Comparison of ENCODE assay signal across 17 cellular contexts in genomic region chr11:74932169-74932568, GRCh38. TPM values are rescaled to one million over a fixed set of nuclear protein-coding genes. Genes with fewer than 3 reads are reported as not detected.
DNase-seq lines count a peak whose midpoint lies in the region; TF ChIP-seq lines count a peak whose summit lies in the region.
"Had no signal": no experiment of that assay in that cellular context is flagged by ENCODE, and none has a peak within 500 bp of the region (broad histone marks: within the 10 kb centered on the region; RNA-seq: fewer than 3 reads in every experiment).

No MANE protein-coding gene starts in this region.

- H3K36me3 ChIP-seq in prostate gland: no peaks in the 10 kb centered on the region
- peaks cover 8% of the 10 kb centered on the region for H3K36me3 ChIP-seq in BE2C

- H3K4me1 ChIP-seq in prostate gland (replicated peaks): no peaks in the 10 kb centered on the region
- H3K4me1 ChIP-seq in BE2C: peaks cover 28% of the 10 kb centered on the region
- H3K4me1 ChIP-seq: parathyroid adenoma had no signal

- no peak for TF ChIP-seq CTCF in prostate gland (IDR thresholded peaks at IDR 0.05)
- no peak for TF ChIP-seq CTCF in BE2C (IDR thresholded peaks at IDR 0.05; ENCODE audit: low read depth, low read length)

- no peak overlapping the region for H3K27ac ChIP-seq in prostate gland
- H3K27ac ChIP-seq: 22Rv1, cardiac muscle cell, parathyroid adenoma had no signal

- WGBS in prostate gland: 83% methylated on average over 5 of the region's 5 CpGs

- H3K27me3 ChIP-seq in prostate gland (replicated peaks; ENCODE audit: insufficient read depth) (no peaks in the 10 kb centered on the region), BE2C (no peaks in the 10 kb centered on the region)
- H3K27me3 ChIP-seq: cardiac muscle cell had no signal

- peak; percentile 74 for DNase-seq in NK-92 treated with Interleukin-12 subunit alpha and Interleukin-12 subunit beta, amount 100 ng/mL, for 24 hours (lab: John Stamatoyannopoulos, UW)
- no peak for DNase-seq in NK-92 (lab: John Stamatoyannopoulos, UW; ENCODE audit: unreplicated experiment)
- DNase-seq in M059J (ENCODE audit: low read depth): peak; percentile 54
- peak; percentile 59 for DNase-seq in amniotic epithelial cell (ENCODE audit: low read depth)
- DNase-seq in kidney tubule cell (ENCODE audit: low spot score): peak; percentile 23
- no peak for DNase-seq in prostate gland (ENCODE audit: low spot score)
- no peak for DNase-seq in BE2C
- no peak for DNase-seq in hippocampal formation (lab: John Stamatoyannopoulos, UW)
- DNase-seq: activated T-cell treated with anti-CD3 and anti-CD28 coated beads, Interleukin-2, amount 50 U/mL, for 4 hours; COR-L47; midbrain; NCI-H1105 treated with DMSO at 0.1 percent for 48 hours; NCI-H524; trophoblast cell had no signal

- intact Hi-C loops in prostate gland (cut with DNase I): loop anchor here (5.0 kb wide), 1 partner anchor 315 kb away; no protein-coding TSS in a partner anchor

- TF ChIP-seq POLR2A in prostate gland (IDR thresholded peaks at IDR 0.05): no peak

- H3K9me3 ChIP-seq in prostate gland (no peaks in the 10 kb centered on the region), BE2C (no peaks in the 10 kb centered on the region)

- H3K4me3 ChIP-seq in prostate gland: no peak overlapping the region
- H3K4me3 ChIP-seq in BE2C (ENCODE audit: low read depth, low read length): no peak overlapping the region
- H3K4me3 ChIP-seq: cardiac muscle cell had no signal

RNA-seq across cellular contexts. Expression of gene XRRA1, which starts 16.7 kb away (rescaled TPM):
- 9.1 and 10.0 TPM in 2 replicates for total RNA-seq in M059J (2014; rRNA removed; shearing (Covaris generic))
- total RNA-seq in prostate gland: 10 to 100 TPM; 16.2 to 52.1 TPM
- polyA plus RNA-seq in BE2C (2012; ENCODE audit: insufficient read depth, insufficient read length, low read depth): 16.1 TPM

RNA-seq across cellular contexts. Expression of gene SPCS2, which starts 16.9 kb away (rescaled TPM):
- 43.7 and 60.6 TPM in 2 replicates for total RNA-seq in M059J (2014; rRNA removed; shearing (Covaris generic))
- total RNA-seq in prostate gland: 10 to 100 TPM; 76.9 to 82.4 TPM
- 727 TPM for polyA plus RNA-seq in BE2C (2012; ENCODE audit: insufficient read depth, insufficient read length, low read depth)

RNA-seq across cellular contexts. Expression of gene NEU3, which starts 56.6 kb away (rescaled TPM):
- 7.2 and 8.2 TPM in 2 replicates for total RNA-seq in M059J (2014; rRNA removed; shearing (Covaris generic))
- 10 to 100 TPM; 19.4 to 26.2 TPM for total RNA-seq in prostate gland
- polyA plus RNA-seq in BE2C (2012; ENCODE audit: insufficient read depth, insufficient read length, low read depth): 13.6 TPM

Comparison
In these comparisons a context has a peak if more than half of its experiments do, and no peak if none do; other contexts are left out.
1. DNase-seq: peak in NK-92 treated with Interleukin-12 subunit alpha and Interleukin-12 subunit beta, amount 100 ng/mL, for 24 hours (single experiment), M059J (single experiment), amniotic epithelial cell (single experiment) and kidney tubule cell (single experiment); none in NK-92 (single experiment), prostate gland (single experiment), BE2C (single experiment) and hippocampal formation (0 of 2).